ENCODE assay signal across 1 cellular context in genomic region chr20:48801197-48801596, GRCh38.
TF ChIP-seq lines count a peak whose summit lies in the region.

No MANE protein-coding gene starts in this region.

TF ChIP-seq in H1, 55 proteins besides CTCF, POLR2A, EP300 and RAD21:
- TF ChIP-seq NRF1 (IDR thresholded peaks at IDR 0.05; ENCODE audit: low read depth, low read length) (no peak), ATF2 (IDR thresholded peaks at IDR 0.05; ENCODE audit: low read length) (no peak), TAF1 (IDR thresholded peaks at IDR 0.05; ENCODE audit: low read depth, low read length) (no peak), FOSL1 (IDR thresholded peaks at IDR 0.05; ENCODE audit: insufficient read depth, low read depth, low read length) (no peak), RBBP5 (IDR thresholded peaks at IDR 0.05; ENCODE audit: borderline replicate concordance, low read depth, low read length) (no peak)
- TF ChIP-seq, protein P1, sequence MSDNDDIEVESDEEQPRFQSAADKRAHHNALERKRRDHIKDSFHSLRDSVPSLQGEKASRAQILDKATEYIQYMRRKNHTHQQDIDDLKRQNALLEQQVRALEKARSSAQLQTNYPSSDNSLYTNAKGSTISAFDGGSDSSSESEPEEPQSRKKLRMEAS (IDR thresholded peaks at IDR 0.05), result no peak
